In genomic region chr2:128754246-128754724, GRCh38 we compare ENCODE assay signal across 8 cellular contexts.
DNase-seq lines count a peak whose midpoint lies in the region; ATAC-seq and TF ChIP-seq lines count a peak whose summit lies in the region.

No MANE protein-coding gene starts in this region.

- H3K9me3 Mint-ChIP-seq in T-helper 2 cell treated with Interferon-gamma antibody and Interleukin-4, amounts not matched to agents 5 μg/mL and 100 μg/mL, for 36 hours = no peaks in the 10 kb centered on the region

- no peaks in the 10 kb centered on the region for H3K4me1 ChIP-seq in BE2C

- H3K36me3 ChIP-seq in BE2C = no peaks in the 10 kb centered on the region

- peaks cover 21% of the 10 kb centered on the region for H3K27me3 Mint-ChIP-seq in T-helper 2 cell treated with Interferon-gamma antibody and Interleukin-4, amounts not matched to agents 5 μg/mL and 100 μg/mL, for 36 hours (ENCODE audit: low read depth)

- no peaks in the 10 kb centered on the region for H3K36me3 Mint-ChIP-seq in T-helper 2 cell treated with Interferon-gamma antibody and Interleukin-4, amounts not matched to agents 5 μg/mL and 100 μg/mL, for 36 hours (ENCODE audit: low read depth)

- H3K4me1 Mint-ChIP-seq in T-helper 2 cell treated with Interferon-gamma antibody and Interleukin-4, amounts not matched to agents 5 μg/mL and 100 μg/mL, for 36 hours (ENCODE audit: low read depth) = peaks cover 14% of the 10 kb centered on the region

- H3K27me3 ChIP-seq in BE2C = no peaks in the 10 kb centered on the region

- H3K4me3 Mint-ChIP-seq in T-helper 2 cell treated with Interferon-gamma antibody and Interleukin-4, amounts not matched to agents 5 μg/mL and 100 μg/mL, for 36 hours = peak overlapping the region; percentile 35

- DNase-seq in BE2C = peak; percentile 50
- DNase-seq in T-helper 2 cell treated with Interferon-gamma antibody and Interleukin-4, amounts not matched to agents 5 μg/mL and 100 μg/mL, for 36 hours (ENCODE audit: low spot score) = peak; percentile 22
- peak; percentile 12 for DNase-seq in middle frontal gyrus (ENCODE audit: extremely low spot score, low spot score)
- DNase-seq in stimulated activated CD4-positive, alpha-beta T cell treated with anti-CD3 and anti-CD28 coated beads, Interleukin-4, amount 100 ng/mL, for 4 hours = no peak
- DNase-seq in SW 1271 (lab: John Stamatoyannopoulos, UW) = no peak
- no peak for DNase-seq in NCI-H1436 (lab: John Stamatoyannopoulos, UW)

- no peaks in the 10 kb centered on the region for H3K9me3 ChIP-seq in BE2C

- H3K4me3 ChIP-seq in BE2C (ENCODE audit: low read depth, low read length) = no peak overlapping the region

- H3K27ac Mint-ChIP-seq in T-helper 2 cell treated with Interferon-gamma antibody and Interleukin-4, amounts not matched to agents 5 μg/mL and 100 μg/mL, for 36 hours = no peak overlapping the region

- ATAC-seq in GM19324 (IDR thresholded peaks at IDR 0.05; ENCODE audit: low FRiP score, unreplicated experiment) (peak; percentile 86), HG03159 (IDR thresholded peaks at IDR 0.05; ENCODE audit: unreplicated experiment) (peak; percentile 89)

- TF ChIP-seq CTCF in BE2C (IDR thresholded peaks at IDR 0.05; ENCODE audit: low read depth, low read length) = no peak

Comparison
In these comparisons a context has a peak if more than half of its experiments do, and no peak if none do; other contexts are left out.
1. DNase-seq: peak in BE2C (single experiment), T-helper 2 cell treated with Interferon-gamma antibody and Interleukin-4, amounts not matched to agents 5 μg/mL and 100 μg/mL, for 36 hours (single experiment) and middle frontal gyrus (single experiment); none in stimulated activated CD4-positive, alpha-beta T cell treated with anti-CD3 and anti-CD28 coated beads, Interleukin-4, amount 100 ng/mL, for 4 hours (0 of 2), SW 1271 (0 of 2) and NCI-H1436 (single experiment).